In genomic region chr12:12559699-12560296, GRCh38 we compare ENCODE assay signal across 1 cellular context.
TF ChIP-seq lines count a peak whose summit lies in the region.

No MANE protein-coding gene starts in this region.

TF ChIP-seq in SK-N-SH treated with all-trans-retinoic acid at 6 μM for 48 hours, 23 proteins besides CTCF, POLR2A, EP300 and RAD21 (continued from another document):
- no peak for TF ChIP-seq TSHZ2 (CRISPR knock-in tag; IDR thresholded peaks at IDR 0.05)
